In the genomic region with DNA sequence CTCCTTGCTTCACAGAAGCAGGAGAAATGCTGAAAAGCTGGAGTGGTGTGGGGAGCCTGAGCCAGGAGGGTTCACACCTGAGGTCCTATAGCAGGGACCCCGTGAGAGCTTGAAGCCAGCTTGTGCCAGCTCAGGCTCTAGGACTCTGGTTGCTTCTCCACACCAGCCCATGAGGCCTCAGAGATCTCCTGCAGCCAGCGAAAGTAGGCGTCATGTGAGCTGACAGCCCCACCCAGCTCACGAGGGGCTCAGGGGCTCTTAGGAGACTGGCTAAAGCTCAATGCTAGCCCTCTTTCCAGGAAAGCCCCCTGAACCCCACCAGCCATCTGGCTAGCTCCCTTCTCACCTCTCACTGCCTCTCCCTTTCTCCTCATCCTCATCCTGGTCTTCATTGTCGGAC, we compare ENCODE assay signal across 6 cellular contexts. TPM values are rescaled to one million over a fixed set of nuclear protein-coding genes. Genes with fewer than 3 reads are reported as not detected.
"Had no signal": no experiment of that assay in that cellular context is flagged by ENCODE, and none has a peak within 500 bp of the region (broad histone marks: within the 10 kb centered on the region; RNA-seq: fewer than 3 reads in every experiment).

No MANE protein-coding gene starts in this region.

- H3K4me2 ChIP-seq: GM23338 had no signal

- H3K27ac Mint-ChIP-seq: GM23338, H9 had no signal

- H3K4me3 Mint-ChIP-seq: GM23338, H9 had no signal

- H3K9me3 Mint-ChIP-seq: GM23338, H9 had no signal

- H2AFZ ChIP-seq: GM23338 had no signal

- DNase-seq: H9, HCEC 1CT, IMR-90 had no signal

- H3K4me3 ChIP-seq: GM23338, K562 had no signal

RNA-seq across cellular contexts. Expression of a gene that starts 16.9 kb away (rescaled TPM):
- total RNA-seq: HT-29 had no signal

RNA-seq across cellular contexts. Expression of a gene that starts 45.7 kb away (rescaled TPM):
- total RNA-seq: HT-29, IMR-90 had no signal
